ENCODE assay signal across 12 cellular contexts in genomic region chr11:2515401-2516275, GRCh38.
A peak's percentile ranks its signal among the peaks of the same experiment; 100 is the strongest.
DNase-seq lines count a peak whose midpoint lies in the region; ATAC-seq and TF ChIP-seq lines count a peak whose summit lies in the region.
"Had no signal": no experiment of that assay in that cellular context is flagged by ENCODE, and none has a peak within 500 bp of the region (broad histone marks: within the 10 kb centered on the region; RNA-seq: fewer than 3 reads in every experiment).

No MANE protein-coding gene starts in this region.

- H3K4me1 ChIP-seq in osteoblast (ENCODE audit: insufficient read depth, low read length): no peaks in the 10 kb centered on the region

- no peak overlapping the region for H3K4me3 ChIP-seq in H7 (ENCODE audit: insufficient read depth, low read depth, low read length)
- no peak overlapping the region for H3K4me3 ChIP-seq in osteoblast (ENCODE audit: insufficient read depth, low read length)
- H3K4me3 ChIP-seq: esophagus squamous epithelium had no signal

- CTCF ChIA-PET in RWPE1 (lab: Yijun Ruan, JAX): interaction anchor here (0.8 kb wide), 1 partner anchor 95 kb away, joined by 5 read pairs; no protein-coding TSS in a partner anchor

- no peak overlapping the region for H2AFZ ChIP-seq in osteoblast (ENCODE audit: low read length)

- H3K9me3 ChIP-seq in osteoblast (ENCODE audit: low read depth, low read length): no peaks in the 10 kb centered on the region
- H3K9me3 ChIP-seq: esophagus squamous epithelium had no signal

- no peaks in the 10 kb centered on the region for H3K79me2 ChIP-seq in osteoblast (ENCODE audit: insufficient read depth, low read length)

- intact Hi-C loops in cardiac septum (cut with DNase I): no loop called here

- no peak overlapping the region for H3K27ac ChIP-seq in osteoblast (ENCODE audit: low read depth, low read length)
- H3K27ac ChIP-seq in RWPE1: no peak overlapping the region
- H3K27ac ChIP-seq: esophagus squamous epithelium had no signal

- H4K20me1 ChIP-seq in osteoblast (ENCODE audit: insufficient read depth, low read length): no peaks in the 10 kb centered on the region

- POLR2A ChIA-PET in RWPE1 (lab: Yijun Ruan, JAX; ENCODE audit: low non-redundant PET): no interaction called here

- H3K36me3 ChIP-seq in H7 (replicated peaks; ENCODE audit: control insufficient read depth, insufficient read depth, low read length) (no peaks in the 10 kb centered on the region), osteoblast (ENCODE audit: insufficient read depth, low read length) (no peaks in the 10 kb centered on the region)
- H3K36me3 ChIP-seq: esophagus squamous epithelium had no signal

- TF ChIP-seq CTCF in osteoblast (IDR thresholded peaks at IDR 0.05; ENCODE audit: extremely low read depth, low read depth, low read length) (no peak), RWPE1 (conservative IDR thresholded peaks at IDR 0.05; ENCODE audit: low read depth) (no peak)

- DNase-seq in 8988T (peak; percentile 13), H7 (peak; percentile 54), cardiac septum (ENCODE audit: low spot score) (peak; percentile 77), osteoblast (ENCODE audit: insufficient read length, low spot score, missing footprints) (peak; percentile 68), hippocampal formation (lab: John Stamatoyannopoulos, UW) (no peak), RKO (ENCODE audit: low spot score) (no peak), RWPE1 (ENCODE audit: low spot score) (no peak)
- DNase-seq: DMS79, esophagus squamous epithelium, midbrain, MM.1S had no signal

- no peak for ATAC-seq in HG02610 (IDR thresholded peaks at IDR 0.05; ENCODE audit: unreplicated experiment)

- H3K4me2 ChIP-seq in osteoblast (ENCODE audit: insufficient read depth, low read length): no peak overlapping the region

- H3K27me3 ChIP-seq in H7 (ENCODE audit: control insufficient read depth, insufficient read depth, low read length): 0 out of 2 replicates have a peak, but pooled peaks cover 2% of the 10 kb centered on the region
- peaks cover 3% of the 10 kb centered on the region for H3K27me3 ChIP-seq in osteoblast (ENCODE audit: insufficient read depth, low read length)
- H3K27me3 ChIP-seq: esophagus squamous epithelium had no signal

Comparison
In these comparisons a context has a peak if more than half of its experiments do, and no peak if none do; other contexts are left out.
1. DNase-seq: peak in 8988T (single experiment), H7 (single experiment), cardiac septum (single experiment) and osteoblast (single experiment); none in hippocampal formation (0 of 2), RKO (single experiment) and RWPE1 (single experiment).